19 cellular contexts compared by ENCODE assay signal in the genomic region with DNA sequence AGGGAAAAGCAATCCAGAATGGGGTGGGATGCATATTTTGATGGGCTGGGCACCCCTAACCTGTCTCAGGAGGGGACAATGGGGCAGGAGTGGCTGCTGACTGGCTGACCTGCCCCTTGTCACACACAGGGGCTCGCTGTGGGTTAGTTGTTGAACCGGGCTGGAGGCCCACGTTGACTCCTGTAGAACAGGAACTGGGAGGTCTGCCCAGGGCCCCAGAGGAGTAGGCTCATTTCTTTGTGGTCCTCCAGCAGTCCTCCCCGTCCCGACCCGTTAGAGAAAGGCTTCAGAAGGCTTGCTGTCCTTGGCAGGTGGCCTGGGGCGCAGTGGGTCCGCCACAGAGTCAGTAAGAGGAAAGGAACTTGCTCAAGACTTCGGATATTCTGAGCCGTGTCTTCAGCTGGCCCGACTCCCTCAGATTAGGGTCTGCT.
DNase-seq lines count a peak whose midpoint lies in the region; ATAC-seq and TF ChIP-seq lines count a peak whose summit lies in the region.
"Had no signal": no experiment of that assay in that cellular context is flagged by ENCODE, and none has a peak within 500 bp of the region (broad histone marks: within the 10 kb centered on the region; RNA-seq: fewer than 3 reads in every experiment).

No MANE protein-coding gene starts in this region.

- peaks cover 0 to 12% (median 0%) of the 10 kb centered on the region in 6 donors for H3K36me3 ChIP-seq in spleen
- H3K36me3 ChIP-seq: HAP-1 had no signal

- peaks cover 0 to 75% (median 40%) of the 10 kb centered on the region in 6 donors for H3K4me1 ChIP-seq in spleen
- H3K4me1 ChIP-seq: HAP-1 had no signal

- peaks cover 0 to 20% (median 0%) of the 10 kb centered on the region in 7 donors for H3K27me3 ChIP-seq in spleen (replicated peaks in 1 of 7)

- TF ChIP-seq POLR2A in spleen (IDR thresholded peaks at IDR 0.05), result no peak

- H3K9me3 ChIP-seq in spleen, result no peaks in the 10 kb centered on the region
- H3K9me3 ChIP-seq: HAP-1 had no signal

- peak overlapping the region in 7 of 8 donors; percentile 17 to 67 (median 57) for H3K27ac ChIP-seq in spleen

- TF ChIP-seq CTCF in spleen (IDR thresholded peaks at IDR 0.05 in 8 of 11, conservative IDR thresholded peaks at IDR 0.05 in 3 of 11), result no peak

- intact Hi-C loops in Right ventricle myocardium inferior (cut with DNase I) (loop anchor here (10.0 kb wide), 1 partner anchor 478 kb away; the partner anchor contains the start of gene ING1), cardiac septum (cut with DNase I) (no loop called here), spleen (cut with DNase I; ENCODE audit: low total_unique reads) (no loop called here)

- WGBS in spleen, 5 donors, result 51 to 60% (median 55%) methylated on average over 9 to 11 of the region's 11 CpGs

- no peak overlapping the region for H3K4me3 ChIP-seq in spleen
- H3K4me3 ChIP-seq: HAP-1 had no signal

- DNase-seq in Right ventricle myocardium inferior (ENCODE audit: missing footprints), result peak; percentile 88
- no peak for DNase-seq in cardiac septum (ENCODE audit: low spot score)
- DNase-seq in mucosa of gallbladder (ENCODE audit: low spot score), result peak; percentile 11
- no peak for DNase-seq in spleen
- no peak for DNase-seq in stimulated activated naive CD8-positive, alpha-beta T cell treated with anti-CD3 and anti-CD28 coated beads, Interleukin-15, Interleukin-2, amounts not matched to agents 100 U/mL and 50 U/mL, for 24 hours
- no peak for DNase-seq in stimulated activated CD4-positive, alpha-beta T cell treated with anti-CD3 and anti-CD28 coated beads, Interleukin-2, amount 100 ng/mL, for 48 hours
- DNase-seq: activated CD4-positive, CD25-positive, alpha-beta regulatory T cell treated with anti-CD3 and anti-CD28 coated beads, Interleukin-2, amount 50 U/mL, for 72 hours; activated CD8-positive, alpha-beta memory T cell treated with anti-CD3 and anti-CD28 coated beads, Interleukin-2, amount 50 U/mL, for 4 hours; C1 segment of cervical spinal cord; GDM1; MM.1S; naive thymus-derived CD4-positive, alpha-beta T cell; NCI-H1694 treated with DMSO at 0.1 percent for 48 hours; NCI-H2227 treated with DMSO at 0.1 percent for 48 hours; posterior cingulate gyrus had no signal

- ATAC-seq in Right ventricle myocardium inferior (peak; percentile 56), HG03571 (IDR thresholded peaks at IDR 0.05; ENCODE audit: unreplicated experiment) (no peak), HG02642 (IDR thresholded peaks at IDR 0.05; ENCODE audit: poor library complexity, unreplicated experiment) (no peak)
- no peak for ATAC-seq in stimulated activated naive CD8-positive, alpha-beta T cell treated with anti-CD3 and anti-CD28 coated beads, Interleukin-15, Interleukin-2, amounts not matched to agents 100 U/mL and 50 U/mL, for 24 hours
- ATAC-seq: left lobe of liver; naive thymus-derived CD4-positive, alpha-beta T cell had no signal

Comparison
In these comparisons a context has a peak if more than half of its experiments do, and no peak if none do; other contexts are left out.
1. DNase-seq: peak in Right ventricle myocardium inferior (single experiment) and mucosa of gallbladder (single experiment); none in cardiac septum (single experiment), spleen (single experiment), stimulated activated naive CD8-positive, alpha-beta T cell treated with anti-CD3 and anti-CD28 coated beads, Interleukin-15, Interleukin-2, amounts not matched to agents 100 U/mL and 50 U/mL, for 24 hours (single experiment) and stimulated activated CD4-positive, alpha-beta T cell treated with anti-CD3 and anti-CD28 coated beads, Interleukin-2, amount 100 ng/mL, for 48 hours (0 of 2).